9 cellular contexts compared by ENCODE assay signal in the genomic region with DNA sequence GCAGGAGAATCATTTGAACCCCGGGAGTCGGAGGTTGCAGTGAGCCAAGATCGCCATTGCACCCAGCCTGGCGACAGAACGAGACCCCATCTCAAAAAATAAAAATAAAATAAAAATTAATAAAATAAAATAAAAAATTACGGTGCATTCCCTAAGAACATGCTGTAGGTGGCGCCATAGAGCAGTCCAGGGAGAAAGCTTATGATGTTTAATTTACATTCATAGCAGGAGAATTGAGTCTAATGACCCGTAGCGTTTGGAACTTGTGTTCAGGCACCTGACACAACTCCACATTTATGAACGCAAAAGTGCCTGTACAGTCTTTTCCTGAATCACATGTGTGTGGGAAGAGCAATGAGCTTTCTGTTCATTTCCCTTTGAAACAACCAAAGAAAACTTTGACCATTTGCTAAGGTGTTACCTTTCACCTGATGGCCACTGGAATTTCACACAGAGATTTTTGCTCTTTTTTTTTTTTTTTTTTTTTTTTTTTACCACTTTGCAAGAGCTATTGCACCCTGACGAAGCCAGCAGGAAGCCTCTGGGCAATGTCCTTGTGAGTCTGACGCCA.
DNase-seq lines count a peak whose midpoint lies in the region; ATAC-seq and TF ChIP-seq lines count a peak whose summit lies in the region.
"Had no signal": no experiment of that assay in that cellular context is flagged by ENCODE, and none has a peak within 500 bp of the region (broad histone marks: within the 10 kb centered on the region; RNA-seq: fewer than 3 reads in every experiment).

No MANE protein-coding gene starts in this region.

- H3K9ac ChIP-seq in neural progenitor cell, result no peak overlapping the region

- H3K27me3 ChIP-seq in dorsolateral prefrontal cortex, result no peaks in the 10 kb centered on the region
- H3K27me3 ChIP-seq in neural progenitor cell, result no peaks in the 10 kb centered on the region

- no peak overlapping the region for H3K4me3 Mint-ChIP-seq in neural progenitor cell
- H3K4me3 Mint-ChIP-seq in T-helper 2 cell treated with Interferon-gamma antibody and Interleukin-4, amounts not matched to agents 5 μg/mL and 100 μg/mL, for 36 hours, result no peak overlapping the region
- H3K4me3 Mint-ChIP-seq: IgD-negative memory B cell had no signal

- H4K20me1 ChIP-seq in neural progenitor cell (ENCODE audit: low read depth), result no peaks in the 10 kb centered on the region

- DNase-seq in AG10803 (ENCODE audit: low read depth), result peak; percentile 34
- peak; percentile 80 for DNase-seq in GM03348 (ENCODE audit: low spot score)
- peak; percentile 34 for DNase-seq in NCI-H526 treated with DMSO at 0.1 percent for 48 hours (lab: John Stamatoyannopoulos, UW)
- DNase-seq in dorsolateral prefrontal cortex, result peak in 1 of 10 donors; percentile 23
- DNase-seq in neural progenitor cell (ENCODE audit: low spot score), result peak; percentile 42
- no peak for DNase-seq in T-helper 2 cell treated with Interferon-gamma antibody and Interleukin-4, amounts not matched to agents 5 μg/mL and 100 μg/mL, for 36 hours (ENCODE audit: low spot score)
- no peak for DNase-seq in SKM-1 (lab: John Stamatoyannopoulos, UW; ENCODE audit: unreplicated experiment)

- H3F3A ChIP-seq in neural progenitor cell (ENCODE audit: low read depth), result no peaks in the 10 kb centered on the region

- H3K4me1 ChIP-seq in neural progenitor cell, result no peaks in the 10 kb centered on the region

- H3K27ac Mint-ChIP-seq in neural progenitor cell, result no peak overlapping the region
- no peak overlapping the region for H3K27ac Mint-ChIP-seq in T-helper 2 cell treated with Interferon-gamma antibody and Interleukin-4, amounts not matched to agents 5 μg/mL and 100 μg/mL, for 36 hours

- no peak for ATAC-seq in HG03460 (IDR thresholded peaks at IDR 0.05; ENCODE audit: unreplicated experiment)

- H2AFZ ChIP-seq in neural progenitor cell (replicated peaks), result no peak overlapping the region

- no peaks in the 10 kb centered on the region for H3K36me3 Mint-ChIP-seq in neural progenitor cell
- H3K36me3 Mint-ChIP-seq in T-helper 2 cell treated with Interferon-gamma antibody and Interleukin-4, amounts not matched to agents 5 μg/mL and 100 μg/mL, for 36 hours (ENCODE audit: low read depth), result no peaks in the 10 kb centered on the region

- H3K9me3 Mint-ChIP-seq in neural progenitor cell, result no peaks in the 10 kb centered on the region
- H3K9me3 Mint-ChIP-seq in T-helper 2 cell treated with Interferon-gamma antibody and Interleukin-4, amounts not matched to agents 5 μg/mL and 100 μg/mL, for 36 hours, result no peaks in the 10 kb centered on the region

- no peaks in the 10 kb centered on the region for H3K36me3 ChIP-seq in neural progenitor cell

- intact Hi-C loops in dorsolateral prefrontal cortex (cut with DNase I), result no loop called here

- TF ChIP-seq CTCF in AG10803 (conservative IDR thresholded peaks at IDR 0.05; ENCODE audit: low read length) (peak; percentile 81), dorsolateral prefrontal cortex (IDR thresholded peaks at IDR 0.05 in 54 of 56, conservative IDR thresholded peaks at IDR 0.05 in 2 of 56; ENCODE audit: low read depth in 1 of 56, partially characterized antibody in 56 of 56) (peak; percentile 48 to 89 (median 72)), neural progenitor cell (IDR thresholded peaks at IDR 0.05) (peak; percentile 75)

- peaks cover 3% of the 10 kb centered on the region for H3K4me1 Mint-ChIP-seq in neural progenitor cell
- peaks cover 3% of the 10 kb centered on the region for H3K4me1 Mint-ChIP-seq in T-helper 2 cell treated with Interferon-gamma antibody and Interleukin-4, amounts not matched to agents 5 μg/mL and 100 μg/mL, for 36 hours (ENCODE audit: low read depth)

- H3K27ac ChIP-seq in dorsolateral prefrontal cortex (no peak overlapping the region), neural progenitor cell (no peak overlapping the region)

- H3K4me3 ChIP-seq in AG10803 (ENCODE audit: low read length), result no peak overlapping the region
- H3K4me3 ChIP-seq in dorsolateral prefrontal cortex, result no peak overlapping the region
- H3K4me3 ChIP-seq in neural progenitor cell, result no peak overlapping the region

- H3K27me3 Mint-ChIP-seq in neural progenitor cell (ENCODE audit: insufficient read depth, low read depth), result peaks cover 8% of the 10 kb centered on the region
- H3K27me3 Mint-ChIP-seq in T-helper 2 cell treated with Interferon-gamma antibody and Interleukin-4, amounts not matched to agents 5 μg/mL and 100 μg/mL, for 36 hours (ENCODE audit: low read depth), result peaks cover 18% of the 10 kb centered on the region
- H3K27me3 Mint-ChIP-seq: IgD-negative memory B cell had no signal

- no peak overlapping the region for H3K4me2 ChIP-seq in neural progenitor cell

- H3K9me3 ChIP-seq in neural progenitor cell (ENCODE audit: low read depth), result no peaks in the 10 kb centered on the region

- no peaks in the 10 kb centered on the region for H3K79me2 ChIP-seq in neural progenitor cell (ENCODE audit: low read depth)

Comparison
In these comparisons a context has a peak if more than half of its experiments do, and no peak if none do; other contexts are left out.
1. DNase-seq: peak in AG10803 (single experiment), GM03348 (single experiment), NCI-H526 treated with DMSO at 0.1 percent for 48 hours (single experiment) and neural progenitor cell (single experiment); none in T-helper 2 cell treated with Interferon-gamma antibody and Interleukin-4, amounts not matched to agents 5 μg/mL and 100 μg/mL, for 36 hours (single experiment) and SKM-1 (single experiment).
2. Peak in every context shown above with its lines, with median percentiles within 50 percentile points of each other: CTCF ChIP-seq.